Comparison of ENCODE assay signal across 19 cellular contexts in the genomic region with DNA sequence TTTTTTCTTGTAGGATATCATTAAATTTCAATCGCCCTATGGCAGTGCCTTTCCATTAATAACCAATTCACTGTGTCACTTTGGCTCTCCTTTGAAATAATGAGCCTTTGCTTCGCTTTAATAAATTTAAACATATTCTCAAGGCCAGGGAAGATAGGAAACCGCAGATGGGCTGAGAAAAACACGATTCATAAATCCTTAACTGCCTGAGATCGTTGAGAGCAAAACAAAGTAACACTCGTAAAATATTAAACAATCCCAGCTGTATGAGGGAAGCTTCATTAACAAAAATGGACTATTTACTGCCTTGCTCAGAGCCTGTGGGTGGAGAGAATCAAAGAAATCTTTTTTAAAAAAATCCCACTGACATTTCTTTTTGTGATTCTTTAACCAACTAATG.
DNase-seq lines count a peak whose midpoint lies in the region; ATAC-seq and TF ChIP-seq lines count a peak whose summit lies in the region.
"Had no signal": no experiment of that assay in that cellular context is flagged by ENCODE, and none has a peak within 500 bp of the region (broad histone marks: within the 10 kb centered on the region; RNA-seq: fewer than 3 reads in every experiment).

No MANE protein-coding gene starts in this region.

- H3K4me3 ChIP-seq in HFF-Myc (replicated peaks; ENCODE audit: low read depth, low read length) (no peak overlapping the region), endocrine pancreas (ENCODE audit: control insufficient read depth, insufficient read depth, low read length) (peak overlapping the region; percentile 86), breast epithelium (no peak overlapping the region)
- H3K4me3 ChIP-seq: esophagus muscularis mucosa, sigmoid colon had no signal

- no peak overlapping the region for H3K27ac ChIP-seq in CD4-positive, alpha-beta T cell (ENCODE audit: low read depth, low read length)
- H3K27ac ChIP-seq in breast epithelium: no peak overlapping the region
- H3K27ac ChIP-seq: esophagus muscularis mucosa, parathyroid adenoma, RWPE1, sigmoid colon, VCaP had no signal

- DNase-seq in DMS 273 (lab: John Stamatoyannopoulos, UW; ENCODE audit: unreplicated experiment) (peak; percentile 88), HFF-Myc (ENCODE audit: extremely low read depth, low read depth) (peak; percentile 70), mesothelial cell of epicardium (ENCODE audit: low spot score in 2 of 2, unreplicated experiment in 2 of 2) (no peak), breast epithelium (ENCODE audit: low spot score in 2 of 2) (no peak)
- no peak for DNase-seq in CD4-positive, alpha-beta T cell
- DNase-seq: activated CD4-positive, alpha-beta memory T cell treated with anti-CD3 and anti-CD28 coated beads for 36 hours; activated naive CD8-positive, alpha-beta T cell treated with anti-CD3 and anti-CD28 coated beads, Interleukin-2, amount 10 ng/mL, durations not matched to agents 7 days and 5 days; CD4-positive, CD25-positive, alpha-beta regulatory T cell; left colon; midbrain; sigmoid colon had no signal

- intact Hi-C loops in CD4-positive, alpha-beta T cell (cut with DNase I, micrococcal nuclease): no loop called here
- intact Hi-C loops in breast epithelium (cut with DNase I; ENCODE audit: low total_unique reads): no loop called here

- H3K4me3 Mint-ChIP-seq in mesothelial cell of epicardium: no peak overlapping the region
- H3K4me3 Mint-ChIP-seq in CD4-positive, alpha-beta T cell: no peak overlapping the region
- H3K4me3 Mint-ChIP-seq: activated CD4-positive, alpha-beta memory T cell treated with anti-CD3 and anti-CD28 coated beads for 36 hours; activated naive CD8-positive, alpha-beta T cell treated with anti-CD3 and anti-CD28 coated beads, Interleukin-2, amount 10 ng/mL, durations not matched to agents 7 days and 5 days; CD4-positive, CD25-positive, alpha-beta regulatory T cell; T-helper 2 cell treated with Interferon-gamma antibody and Interleukin-4, amounts not matched to agents 5 μg/mL and 100 μg/mL, for 36 hours had no signal

- H3K27me3 ChIP-seq in endocrine pancreas (ENCODE audit: control insufficient read depth, insufficient read depth, low read length) (no peaks in the 10 kb centered on the region), breast epithelium (no peaks in the 10 kb centered on the region)
- H3K27me3 ChIP-seq in CD4-positive, alpha-beta T cell (ENCODE audit: control insufficient read depth, insufficient read depth, low read length): no peaks in the 10 kb centered on the region
- H3K27me3 ChIP-seq: esophagus muscularis mucosa, sigmoid colon had no signal

- H3K9me3 Mint-ChIP-seq in mesothelial cell of epicardium: no peaks in the 10 kb centered on the region
- H3K9me3 Mint-ChIP-seq in CD4-positive, alpha-beta T cell: peaks cover 2% of the 10 kb centered on the region
- H3K9me3 Mint-ChIP-seq: activated CD4-positive, alpha-beta memory T cell treated with anti-CD3 and anti-CD28 coated beads for 36 hours; activated naive CD8-positive, alpha-beta T cell treated with anti-CD3 and anti-CD28 coated beads, Interleukin-2, amount 10 ng/mL, durations not matched to agents 7 days and 5 days; T-helper 2 cell treated with Interferon-gamma antibody and Interleukin-4, amounts not matched to agents 5 μg/mL and 100 μg/mL, for 36 hours had no signal

- H3K4me1 ChIP-seq in endocrine pancreas (ENCODE audit: control insufficient read depth, insufficient read depth, low read length): peaks cover 24% of the 10 kb centered on the region
- H3K4me1 ChIP-seq in breast epithelium: no peaks in the 10 kb centered on the region
- H3K4me1 ChIP-seq: parathyroid adenoma, sigmoid colon had no signal

- no peak for TF ChIP-seq POLR2A in breast epithelium (IDR thresholded peaks at IDR 0.05)

- no peaks in the 10 kb centered on the region for H3K27me3 Mint-ChIP-seq in mesothelial cell of epicardium (ENCODE audit: low read depth)
- H3K27me3 Mint-ChIP-seq in CD4-positive, alpha-beta T cell: no peaks in the 10 kb centered on the region
- H3K27me3 Mint-ChIP-seq: activated CD4-positive, alpha-beta memory T cell treated with anti-CD3 and anti-CD28 coated beads for 36 hours; activated naive CD8-positive, alpha-beta T cell treated with anti-CD3 and anti-CD28 coated beads, Interleukin-2, amount 10 ng/mL, durations not matched to agents 7 days and 5 days; CD4-positive, CD25-positive, alpha-beta regulatory T cell had no signal

- POLR2A ChIA-PET in CD4-positive, alpha-beta T cell (lab: Charles Lee): no interaction called here

- H3K36me3 Mint-ChIP-seq in mesothelial cell of epicardium: peaks cover 18% of the 10 kb centered on the region
- no peaks in the 10 kb centered on the region for H3K36me3 Mint-ChIP-seq in CD4-positive, alpha-beta T cell (ENCODE audit: low read depth)
- H3K36me3 Mint-ChIP-seq: activated CD4-positive, alpha-beta memory T cell treated with anti-CD3 and anti-CD28 coated beads for 36 hours; activated naive CD8-positive, alpha-beta T cell treated with anti-CD3 and anti-CD28 coated beads, Interleukin-2, amount 10 ng/mL, durations not matched to agents 7 days and 5 days; CD4-positive, CD25-positive, alpha-beta regulatory T cell had no signal

- H3K9ac ChIP-seq in endocrine pancreas (ENCODE audit: control insufficient read depth, insufficient read depth, low read length): peak overlapping the region; percentile 69
- H3K9ac ChIP-seq: parathyroid adenoma had no signal

- peaks cover 8% of the 10 kb centered on the region for H3K4me1 Mint-ChIP-seq in mesothelial cell of epicardium
- no peaks in the 10 kb centered on the region for H3K4me1 Mint-ChIP-seq in CD4-positive, alpha-beta T cell (ENCODE audit: low read depth)
- H3K4me1 Mint-ChIP-seq: activated naive CD8-positive, alpha-beta T cell treated with anti-CD3 and anti-CD28 coated beads, Interleukin-2, amount 10 ng/mL, durations not matched to agents 7 days and 5 days; CD4-positive, CD25-positive, alpha-beta regulatory T cell had no signal

- H3K27ac Mint-ChIP-seq in mesothelial cell of epicardium: peak overlapping the region; percentile 76
- no peak overlapping the region for H3K27ac Mint-ChIP-seq in CD4-positive, alpha-beta T cell
- H3K27ac Mint-ChIP-seq: activated CD4-positive, alpha-beta memory T cell treated with anti-CD3 and anti-CD28 coated beads for 36 hours; activated naive CD8-positive, alpha-beta T cell treated with anti-CD3 and anti-CD28 coated beads, Interleukin-2, amount 10 ng/mL, durations not matched to agents 7 days and 5 days; CD4-positive, CD25-positive, alpha-beta regulatory T cell; T-helper 2 cell treated with Interferon-gamma antibody and Interleukin-4, amounts not matched to agents 5 μg/mL and 100 μg/mL, for 36 hours had no signal

- ATAC-seq in HG03457 (IDR thresholded peaks at IDR 0.05; ENCODE audit: unreplicated experiment): no peak
- ATAC-seq in CD4-positive, alpha-beta T cell (ENCODE audit: poor library complexity): no peak
- no peak for ATAC-seq in GM19463 (IDR thresholded peaks at IDR 0.05; ENCODE audit: unreplicated experiment)
- ATAC-seq: left colon had no signal

- H3K9me3 ChIP-seq in endocrine pancreas (ENCODE audit: control insufficient read depth, low read length) (no peaks in the 10 kb centered on the region), breast epithelium (no peaks in the 10 kb centered on the region)
- H3K9me3 ChIP-seq in CD4-positive, alpha-beta T cell (ENCODE audit: control insufficient read depth, low read length): no peaks in the 10 kb centered on the region
- H3K9me3 ChIP-seq: esophagus muscularis mucosa, sigmoid colon had no signal

- no peak for TF ChIP-seq CTCF in HFF-Myc (IDR thresholded peaks at IDR 0.05; ENCODE audit: low read depth, low read length, missing control alignments)
- no peak for TF ChIP-seq CTCF in mesothelial cell of epicardium (IDR thresholded peaks at IDR 0.05; ENCODE audit: unreplicated experiment)
- no peak for TF ChIP-seq CTCF in CD4-positive, alpha-beta T cell (IDR thresholded peaks at IDR 0.05)
- TF ChIP-seq CTCF in breast epithelium (IDR thresholded peaks at IDR 0.05): no peak

- H3K36me3 ChIP-seq in endocrine pancreas (ENCODE audit: control insufficient read depth, insufficient read depth, low read length) (no peaks in the 10 kb centered on the region), breast epithelium (no peaks in the 10 kb centered on the region)
- H3K36me3 ChIP-seq: esophagus muscularis mucosa, sigmoid colon had no signal

- CTCF ChIA-PET in CD4-positive, alpha-beta T cell (lab: Charles Lee): no interaction called here

Comparison
In these comparisons a context has a peak if more than half of its experiments do, and no peak if none do; other contexts are left out.
1. DNase-seq: peak in DMS 273 (single experiment) and HFF-Myc (single experiment); none in mesothelial cell of epicardium (0 of 2), CD4-positive, alpha-beta T cell (0 of 10) and breast epithelium (0 of 2).